20 cellular contexts compared by ENCODE assay signal in genomic region chr7:144356860-144357259, GRCh38. TPM values are rescaled to one million over a fixed set of nuclear protein-coding genes. Genes with fewer than 3 reads are reported as not detected.
"Had no signal": no experiment of that assay in that cellular context is flagged by ENCODE, and none has a peak within 500 bp of the region (broad histone marks: within the 10 kb centered on the region; RNA-seq: fewer than 3 reads in every experiment).

No MANE protein-coding gene starts in this region.

RNA-seq across cellular contexts. Expression of gene OR2A1, which starts 44.6 kb away (rescaled TPM):
- total RNA-seq: activated naive CD4-positive, alpha-beta T cell treated with anti-CD3 and anti-CD28 coated beads for 36 hours; activated naive CD4-positive, alpha-beta T cell treated with anti-CD3 and anti-CD28 coated beads, Interleukin-2, amount 50 U/mL, for 72 hours; activated naive CD8-positive, alpha-beta T cell treated with anti-CD3 and anti-CD28 coated beads for 36 hours; activated T-cell treated with anti-CD3 and anti-CD28 coated beads, Interleukin-2, amount 50 U/mL, for 4 hours; activated T-cell treated with anti-CD3 and anti-CD28 coated beads, Interleukin-2, amount 50 U/mL, for 72 hours; activated T-helper 1 cell treated with anti-CD3 and anti-CD28 coated beads, Interleukin-12 subunit alpha, Interleukin-12 subunit beta, Interleukin-2, Interleukin-4 antibody, amounts not matched to agents 30 ng/mL and 10 ng/mL and 1 ng/mL, durations not matched to agents 14 hours and 24 hours and 36 hours; activated T-helper 2 cell treated with anti-CD3 and anti-CD28 coated beads, Interferon-gamma antibody, Interleukin-2, Interleukin-4, amounts not matched to agents 10 μg/mL and 5 μg/mL and 100 μg/mL, durations not matched to agents 14 hours and 24 hours and 36 hours; ascending aorta; astrocyte; body of pancreas; bronchial epithelial cell; cardiac muscle cell; cerebellum had no signal
- polyA plus RNA-seq: cardiac muscle cell had no signal

RNA-seq across cellular contexts. Expression of gene NOBOX, which starts 46.6 kb away (rescaled TPM):
- total RNA-seq: activated naive CD4-positive, alpha-beta T cell treated with anti-CD3 and anti-CD28 coated beads for 36 hours; activated naive CD4-positive, alpha-beta T cell treated with anti-CD3 and anti-CD28 coated beads, Interleukin-2, amount 50 U/mL, for 72 hours; activated naive CD8-positive, alpha-beta T cell treated with anti-CD3 and anti-CD28 coated beads for 36 hours; activated naive CD8-positive, alpha-beta T cell treated with anti-CD3 and anti-CD28 coated beads, Interleukin-2, amount 10 ng/mL, durations not matched to agents 7 days and 5 days; activated T-cell treated with anti-CD3 and anti-CD28 coated beads, Interleukin-2, amount 50 U/mL, for 4 hours; activated T-cell treated with anti-CD3 and anti-CD28 coated beads, Interleukin-2, amount 50 U/mL, for 72 hours; activated T-helper 1 cell treated with anti-CD3 and anti-CD28 coated beads, Interleukin-12 subunit alpha, Interleukin-12 subunit beta, Interleukin-2, Interleukin-4 antibody, amounts not matched to agents 30 ng/mL and 10 ng/mL and 1 ng/mL, durations not matched to agents 14 hours and 24 hours and 36 hours; activated T-helper 17 cell treated with anti-CD3 and anti-CD28 coated beads, Interleukin-2, amount 50 U/mL, for 72 hours; activated T-helper 2 cell treated with anti-CD3 and anti-CD28 coated beads, Interferon-gamma antibody, Interleukin-2, Interleukin-4, amounts not matched to agents 10 μg/mL and 5 μg/mL and 100 μg/mL, durations not matched to agents 14 hours and 24 hours and 36 hours; adrenal gland; aorta; ascending aorta; astrocyte; body of pancreas; breast epithelium; bronchial epithelial cell; cardiac muscle cell; cardiac septum; cerebellum had no signal
- polyA plus RNA-seq: adipose tissue, adrenal gland, aorta, cardiac muscle cell had no signal
